Comparison of ENCODE assay signal across 8 cellular contexts in the genomic region with DNA sequence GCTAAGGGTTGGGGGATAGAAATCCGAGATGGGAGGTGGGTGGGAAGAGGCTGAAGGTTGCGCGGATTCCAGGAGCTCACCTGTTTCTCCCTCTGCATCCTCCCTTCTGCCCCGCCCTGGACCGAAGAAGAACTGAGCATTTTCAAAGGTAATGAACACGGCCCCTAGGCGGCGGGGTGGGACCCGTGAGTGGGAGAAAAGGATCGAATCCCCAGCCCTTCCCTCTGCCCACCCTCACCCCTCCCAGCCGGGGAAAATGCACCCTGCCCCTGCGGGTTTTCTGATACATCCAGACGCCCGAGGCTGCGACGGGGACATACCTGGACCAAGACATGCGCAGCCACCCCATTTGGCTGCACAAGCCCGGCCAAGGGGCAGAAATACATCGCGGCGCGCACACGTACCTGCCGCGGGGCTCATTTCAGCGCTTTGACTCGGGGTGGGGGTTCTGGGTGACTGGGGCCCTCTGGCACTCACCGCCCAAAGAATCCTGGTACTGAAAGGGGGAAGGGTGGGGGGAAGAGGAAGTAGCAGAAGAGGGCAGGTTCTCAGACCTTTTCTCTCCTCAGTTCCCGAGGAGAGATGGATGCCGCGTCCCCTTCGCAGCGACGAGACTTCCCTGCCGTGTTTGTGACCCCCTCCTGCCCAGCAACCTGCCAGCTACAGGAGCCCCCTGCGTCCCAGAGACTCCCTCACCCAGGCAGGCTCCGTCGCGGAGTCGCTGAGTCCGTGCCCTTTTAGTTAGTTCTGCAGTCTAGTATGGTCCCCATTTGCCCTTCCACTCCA. TPM values are rescaled to one million over a fixed set of nuclear protein-coding genes. Genes with fewer than 3 reads are reported as not detected.
DNase-seq lines count a peak whose midpoint lies in the region; ATAC-seq and TF ChIP-seq lines count a peak whose summit lies in the region.

No MANE protein-coding gene starts in this region.

- H3K9ac ChIP-seq in OCI-LY1 (ENCODE audit: low read length), result peak overlapping the region; percentile 75
- H3K9ac ChIP-seq in SK-N-SH, result no peak overlapping the region

- peak overlapping the region; percentile 80 for H3K4me3 Mint-ChIP-seq in mesothelial cell of epicardium

- H3K27me3 ChIP-seq in OCI-LY1 (ENCODE audit: insufficient read depth, low read length) (no peaks in the 10 kb centered on the region), upper lobe of left lung (no peaks in the 10 kb centered on the region), SK-N-SH (ENCODE audit: insufficient read depth) (no peaks in the 10 kb centered on the region)

- H3K9me2 ChIP-seq in OCI-LY1 (ENCODE audit: low read depth, low read length) (no peaks in the 10 kb centered on the region), SK-N-SH (no peaks in the 10 kb centered on the region)

- TF ChIP-seq POLR2A in GM15510 (IDR thresholded peaks at IDR 0.05; ENCODE audit: borderline replicate concordance, extremely low read depth, insufficient read length), result peak; percentile 24
- no peak for TF ChIP-seq POLR2A in upper lobe of left lung (IDR thresholded peaks at IDR 0.05)

- H3K9me3 ChIP-seq in OCI-LY1 (ENCODE audit: low read length), result no peaks in the 10 kb centered on the region
- no peaks in the 10 kb centered on the region for H3K9me3 ChIP-seq in upper lobe of left lung
- no peaks in the 10 kb centered on the region for H3K9me3 ChIP-seq in SK-N-SH

- H3K79me2 ChIP-seq in OCI-LY1 (ENCODE audit: insufficient read depth, low read length), result no peaks in the 10 kb centered on the region
- H3K79me2 ChIP-seq in SK-N-SH (ENCODE audit: insufficient read depth), result no peaks in the 10 kb centered on the region

- H3K4me2 ChIP-seq in OCI-LY1 (ENCODE audit: low read length) (peak overlapping the region; percentile 97), SK-N-SH (no peak overlapping the region)

- no peaks in the 10 kb centered on the region for H4K20me1 ChIP-seq in OCI-LY1 (ENCODE audit: insufficient read depth, low read length)
- no peaks in the 10 kb centered on the region for H4K20me1 ChIP-seq in SK-N-SH (ENCODE audit: insufficient read depth)

- peak; percentile 16 for DNase-seq in central memory CD4-positive, alpha-beta T cell
- DNase-seq in mesothelial cell of epicardium (ENCODE audit: low spot score in 2 of 2, unreplicated experiment in 2 of 2) (no peak), upper lobe of left lung (peak in 1 of 2 donors; percentile 65), SK-N-SH (no peak), mucosa of gallbladder (ENCODE audit: low spot score) (no peak)

- H3K9me3 Mint-ChIP-seq in mesothelial cell of epicardium, result no peaks in the 10 kb centered on the region

- peaks cover 14% of the 10 kb centered on the region for H3K4me1 Mint-ChIP-seq in mesothelial cell of epicardium

- no peak for TF ChIP-seq EP300 in upper lobe of left lung (IDR thresholded peaks at IDR 0.05)
- TF ChIP-seq EP300 in SK-N-SH (IDR thresholded peaks at IDR 0.05; ENCODE audit: borderline replicate concordance in 1 of 2, low read depth in 1 of 2, low read length in 1 of 2), result no peak

- no peak overlapping the region for H2AFZ ChIP-seq in OCI-LY1 (ENCODE audit: low read length)
- no peak overlapping the region for H2AFZ ChIP-seq in SK-N-SH (ENCODE audit: low read depth)

- H3K27ac ChIP-seq in OCI-LY1 (ENCODE audit: low read depth, low read length, poor library complexity, severe bottlenecking) (no peak overlapping the region), upper lobe of left lung (peak overlapping the region; percentile 70 to 85 (median 82)), SK-N-SH (ENCODE audit: low read depth in 2 of 2, low read length in 1 of 2) (no peak overlapping the region)

- H3F3A ChIP-seq in OCI-LY1 (ENCODE audit: insufficient read depth, low read length), result no peaks in the 10 kb centered on the region
- peaks cover 3% of the 10 kb centered on the region for H3F3A ChIP-seq in SK-N-SH (replicated peaks; ENCODE audit: insufficient read depth)

- H3K4me3 ChIP-seq in OCI-LY1 (ENCODE audit: low read depth, low read length, poor library complexity, severe bottlenecking) (peak overlapping the region; percentile 78), upper lobe of left lung (peak overlapping the region in 3 of 4 donors; percentile 45 to 67 (median 51)), SK-N-SH (ENCODE audit: low read depth in 2 of 2, low read length in 1 of 2) (peak overlapping the region in 1 of 2 experiments; percentile 3; a peak in 1 of 4 replicates)

- POLR2A ChIA-PET in SK-N-SH (lab: Yijun Ruan, JAX), result no interaction called here

- H3K36me3 Mint-ChIP-seq in mesothelial cell of epicardium, result no peaks in the 10 kb centered on the region

- H3K27ac Mint-ChIP-seq in mesothelial cell of epicardium, result no peak overlapping the region

- WGBS in upper lobe of left lung, 2 donors, result 24 to 26% methylated on average over 22 to 38 of the region's 41 CpGs
- 55% methylated on average over 15 of the region's 41 CpGs for WGBS in SK-N-SH (ENCODE audit: low lambda C conversion rate)

- H3K36me3 ChIP-seq in OCI-LY1 (ENCODE audit: insufficient read depth, low read length) (no peaks in the 10 kb centered on the region), upper lobe of left lung (peaks cover 0 to 6% (median 0%) of the 10 kb centered on the region in 4 donors), SK-N-SH (replicated peaks in 1 of 2; ENCODE audit: control insufficient read depth in 1 of 2, insufficient read depth in 2 of 2, low read length in 1 of 2) (no peaks in the 10 kb centered on the region)

- peak; percentile 17 for ATAC-seq in HG02610 (IDR thresholded peaks at IDR 0.05; ENCODE audit: unreplicated experiment)
- ATAC-seq in upper lobe of left lung (ENCODE audit: low FRiP score in 2 of 2), result peak in 1 of 2 donors; percentile 23

- no peak for TF ChIP-seq RAD21 in SK-N-SH (IDR thresholded peaks at IDR 0.05; ENCODE audit: low read length)

- TF ChIP-seq CTCF in OCI-LY1 (IDR thresholded peaks at IDR 0.05; ENCODE audit: low read length) (peak; percentile 45; the same call in 1 of the 2 replicates), mesothelial cell of epicardium (IDR thresholded peaks at IDR 0.05; ENCODE audit: unreplicated experiment) (peak; percentile 16), upper lobe of left lung (IDR thresholded peaks at IDR 0.05) (peak in 4 of 6 experiments; percentile 8 to 21 (median 11)), SK-N-SH (IDR thresholded peaks at IDR 0.05) (no peak)

- H3K4me1 ChIP-seq in OCI-LY1 (ENCODE audit: insufficient read depth, low read length, severe bottlenecking), result no peaks in the 10 kb centered on the region
- peaks cover 42 to 57% (median 49%) of the 10 kb centered on the region in 4 donors for H3K4me1 ChIP-seq in upper lobe of left lung
- no peaks in the 10 kb centered on the region; a peak in 1 of 4 replicates for H3K4me1 ChIP-seq in SK-N-SH (ENCODE audit: control insufficient read depth in 1 of 2, insufficient read depth in 2 of 2, low read depth in 1 of 2, low read length in 1 of 2)

- CTCF ChIA-PET in SK-N-SH (lab: Yijun Ruan, JAX), result interaction anchor here (0.9 to 4.8 kb wide), 10 partner anchors 9 to 102 kb away, joined by 3 to 28 read pairs (median 4); partner anchors contain the start of genes ESAM and MSANTD2

- H3K27me3 Mint-ChIP-seq in mesothelial cell of epicardium (ENCODE audit: low read depth), result peaks cover 99% of the 10 kb centered on the region

TF ChIP-seq in SK-N-SH, 30 proteins besides CTCF, POLR2A, EP300 and RAD21 (continues in another document):
- no peak for TF ChIP-seq FOXM1 (IDR thresholded peaks at IDR 0.05; ENCODE audit: low read depth)
- no peak for TF ChIP-seq NRF1 (IDR thresholded peaks at IDR 0.05; ENCODE audit: low read depth, low read length)
- TF ChIP-seq RFX5 (IDR thresholded peaks at IDR 0.05; ENCODE audit: low read length), result no peak
- no peak for TF ChIP-seq TEAD4 (IDR thresholded peaks at IDR 0.05; ENCODE audit: borderline replicate concordance, insufficient read depth)
- TF ChIP-seq MEF2A (IDR thresholded peaks at IDR 0.05; ENCODE audit: borderline replicate concordance, low read depth), result no peak
- no peak for TF ChIP-seq MXI1 (IDR thresholded peaks at IDR 0.05; ENCODE audit: low read depth, low read length)
- TF ChIP-seq SMC3 (IDR thresholded peaks at IDR 0.05; ENCODE audit: low read depth, low read length), result no peak
- no peak for TF ChIP-seq EZH2phosphoT487 (IDR thresholded peaks at IDR 0.05; ENCODE audit: borderline replicate concordance, low read depth)

RNA-seq across cellular contexts. Expression of gene VSIG2, which starts 6.0 kb away (rescaled TPM):
- total RNA-seq in mesothelial cell of epicardium, result 0.25 to 0.66 TPM (median 0.44 TPM) in 3 replicates
- total RNA-seq in upper lobe of left lung, result 10 to 100 TPM; 32.5 to 55.3 (median 40.2) TPM
- polyA plus RNA-seq in SK-N-SH (2012; rRNA removed), result 0.06 TPM in 1 of 2 replicates, not detected in the other
- polyA plus RNA-seq in SK-N-SH (2012; cell fraction: cytosol; rRNA removed), result not detected in 2 replicates
- polyA plus RNA-seq in SK-N-SH (2012; cell fraction: nucleus; rRNA removed), result 0.07 and 0.08 TPM in 2 replicates
- total RNA-seq in mucosa of gallbladder, result 24.3 TPM

RNA-seq across cellular contexts. Expression of gene NRGN, which starts 6.3 kb away (rescaled TPM):
- total RNA-seq in mesothelial cell of epicardium (2.7 to 2.9 TPM (median 2.7 TPM) in 3 replicates), upper lobe of left lung (100 to 1,000 TPM in 1 of 6 donors, 10 to 100 TPM in 5; 30.9 to 111 (median 77.6) TPM), mucosa of gallbladder (6.1 TPM)
- 3.1 and 6.8 TPM in 2 replicates for polyA plus RNA-seq in SK-N-SH (2012; rRNA removed)
- 2.7 and 4.1 TPM in 2 replicates for polyA plus RNA-seq in SK-N-SH (2012; cell fraction: cytosol; rRNA removed)
- polyA plus RNA-seq in SK-N-SH (2012; cell fraction: nucleus; rRNA removed), result 6.2 and 8.0 TPM in 2 replicates

RNA-seq across cellular contexts. Expression of gene ESAM, which starts 16.1 kb away (rescaled TPM):
- total RNA-seq in mesothelial cell of epicardium (0.85 to 1.1 TPM (median 0.95 TPM) in 3 replicates), upper lobe of left lung (100 to 1,000 TPM in 4 of 6 donors, 10 to 100 TPM in 2; 39.8 to 177 (median 128) TPM), mucosa of gallbladder (22.0 TPM)
- polyA plus RNA-seq in SK-N-SH (2012; rRNA removed), result 1.3 and 1.4 TPM in 2 replicates
- 0.40 and 0.71 TPM in 2 replicates for polyA plus RNA-seq in SK-N-SH (2012; cell fraction: cytosol; rRNA removed)
- 14.9 and 16.5 TPM in 2 replicates for polyA plus RNA-seq in SK-N-SH (2012; cell fraction: nucleus; rRNA removed)

RNA-seq across cellular contexts. Expression of gene MSANTD2, which starts 54.2 kb away (rescaled TPM):
- total RNA-seq in mesothelial cell of epicardium, result 32.8 to 37.3 TPM (median 34.4 TPM) in 3 replicates
- 10 to 100 TPM; 10.5 to 69.1 (median 14.0) TPM for total RNA-seq in upper lobe of left lung
- 6.4 and 8.5 TPM in 2 replicates for polyA plus RNA-seq in SK-N-SH (2012; rRNA removed)
- polyA plus RNA-seq in SK-N-SH (2012; cell fraction: cytosol; rRNA removed), result 5.6 and 5.8 TPM in 2 replicates
- polyA plus RNA-seq in SK-N-SH (2012; cell fraction: nucleus; rRNA removed), result 27.2 and 31.2 TPM in 2 replicates
- 12.1 TPM for total RNA-seq in mucosa of gallbladder

Comparison
In these comparisons a context has a peak if more than half of its experiments do, and no peak if none do; other contexts are left out.
1. H3K27ac ChIP-seq: peak in upper lobe of left lung (4 of 4); none in OCI-LY1 (single experiment) and SK-N-SH (0 of 2).
2. RNA of gene VSIG2, which starts 6.0 kb away (total RNA-seq): 32.5 to 55.3 TPM in upper lobe of left lung and 24.3 TPM in mucosa of gallbladder (single experiment); 0.25 to 0.66 TPM in mesothelial cell of epicardium; every median in the first group is over 10 times any median in the second.
3. RNA of gene ESAM, which starts 16.1 kb away (total RNA-seq): 39.8 to 177 TPM in upper lobe of left lung and 22.0 TPM in mucosa of gallbladder (single experiment); 0.85 to 1.1 TPM in mesothelial cell of epicardium; every median in the first group is over 10 times any median in the second.